In the genomic region with DNA sequence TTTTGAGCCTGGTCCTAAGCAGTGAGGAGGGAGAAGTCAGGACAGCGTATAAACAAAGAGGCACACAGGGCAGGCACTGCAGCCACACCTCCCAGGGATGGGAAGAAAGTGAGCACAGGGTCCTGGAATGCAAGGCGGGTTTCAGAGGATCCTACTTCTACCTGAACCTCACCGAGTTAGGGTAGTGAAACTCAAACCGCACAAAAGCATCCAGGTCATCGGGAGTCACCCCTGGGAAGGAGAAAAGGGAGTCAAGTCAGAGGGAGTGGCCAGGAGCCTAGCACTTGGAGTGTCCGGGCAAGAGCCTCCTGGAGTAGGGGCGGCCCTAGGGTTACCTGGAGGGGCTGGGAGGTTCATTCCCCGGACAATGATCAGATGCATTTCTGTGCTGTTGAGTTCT, we compare ENCODE assay signal across 27 cellular contexts. TPM values are rescaled to one million over a fixed set of nuclear protein-coding genes. Genes with fewer than 3 reads are reported as not detected.
DNase-seq lines count a peak whose midpoint lies in the region; ATAC-seq and TF ChIP-seq lines count a peak whose summit lies in the region.
"Had no signal": no experiment of that assay in that cellular context is flagged by ENCODE, and none has a peak within 500 bp of the region (broad histone marks: within the 10 kb centered on the region; RNA-seq: fewer than 3 reads in every experiment).

No MANE protein-coding gene starts in this region.

- H3K27ac ChIP-seq in neural progenitor cell (no peak overlapping the region), upper lobe of right lung (no peak overlapping the region)
- H3K27ac ChIP-seq: 22Rv1, SK-N-MC had no signal

- peak overlapping the region; percentile 11 for H3K27ac Mint-ChIP-seq in activated T-cell treated with anti-CD3 and anti-CD28 coated beads, Interleukin-2, amount 50 U/mL, for 24 hours
- H3K27ac Mint-ChIP-seq in natural killer cell, result peak overlapping the region; percentile 46 to 56
- H3K27ac Mint-ChIP-seq in natural killer cell treated with Interleukin-12 subunit alpha and Interleukin-12 subunit beta and Interleukin-15 and Interleukin-18, amount 100 ng/mL, for 72 hours, result peak overlapping the region in 1 of 2 donors; percentile 70
- no peak overlapping the region for H3K27ac Mint-ChIP-seq in neural progenitor cell

- no peak for ATAC-seq in activated T-cell treated with anti-CD3 and anti-CD28 coated beads, Interleukin-2, amount 50 U/mL, for 4 hours
- ATAC-seq in natural killer cell, result no peak
- ATAC-seq in natural killer cell treated with Interleukin-12 subunit alpha and Interleukin-12 subunit beta and Interleukin-15 and Interleukin-18, amount 100 ng/mL, for 72 hours, result no peak
- no peak for ATAC-seq in upper lobe of right lung
- ATAC-seq in GM18520 (IDR thresholded peaks at IDR 0.05; ENCODE audit: unreplicated experiment), result no peak
- no peak for ATAC-seq in GM21576 (IDR thresholded peaks at IDR 0.05; ENCODE audit: unreplicated experiment)
- ATAC-seq: GM12878, Panc1 had no signal

- no peak overlapping the region for H3K4me2 ChIP-seq in neural progenitor cell

- H3K9ac ChIP-seq in neural progenitor cell, result no peak overlapping the region

- H3F3A ChIP-seq in neural progenitor cell (ENCODE audit: low read depth), result peaks cover 21% of the 10 kb centered on the region

- H3K79me2 ChIP-seq in neural progenitor cell (ENCODE audit: low read depth), result no peaks in the 10 kb centered on the region

- intact Hi-C loops in natural killer cell (cut with micrococcal nuclease), result no loop called here
- intact Hi-C loops in upper lobe of right lung (cut with DNase I), result no loop called here

- no peak overlapping the region for H2AFZ ChIP-seq in neural progenitor cell (replicated peaks)

- no peaks in the 10 kb centered on the region for H4K20me1 ChIP-seq in neural progenitor cell (ENCODE audit: low read depth)

- H3K9me3 Mint-ChIP-seq in activated T-cell treated with anti-CD3 and anti-CD28 coated beads, Interleukin-2, amount 50 U/mL, for 24 hours, result no peaks in the 10 kb centered on the region
- no peaks in the 10 kb centered on the region for H3K9me3 Mint-ChIP-seq in activated T-cell treated with anti-CD3 and anti-CD28 coated beads, Interleukin-2, amount 50 U/mL, for 4 hours
- no peaks in the 10 kb centered on the region for H3K9me3 Mint-ChIP-seq in natural killer cell
- no peaks in the 10 kb centered on the region for H3K9me3 Mint-ChIP-seq in natural killer cell treated with Interleukin-12 subunit alpha and Interleukin-12 subunit beta and Interleukin-15 and Interleukin-18, amount 100 ng/mL, for 72 hours
- no peaks in the 10 kb centered on the region for H3K9me3 Mint-ChIP-seq in neural progenitor cell
- H3K9me3 Mint-ChIP-seq: CD8-positive, alpha-beta memory T cell had no signal

- no peak overlapping the region for H3K4me3 Mint-ChIP-seq in activated T-cell treated with anti-CD3 and anti-CD28 coated beads, Interleukin-2, amount 50 U/mL, for 24 hours
- H3K4me3 Mint-ChIP-seq in activated T-cell treated with anti-CD3 and anti-CD28 coated beads, Interleukin-2, amount 50 U/mL, for 4 hours, result no peak overlapping the region
- H3K4me3 Mint-ChIP-seq in natural killer cell (no peak overlapping the region), neural progenitor cell (peak overlapping the region; percentile 55)
- H3K4me3 Mint-ChIP-seq in natural killer cell treated with Interleukin-12 subunit alpha and Interleukin-12 subunit beta and Interleukin-15 and Interleukin-18, amount 100 ng/mL, for 72 hours, result no peak overlapping the region
- H3K4me3 Mint-ChIP-seq: CD14-positive monocyte had no signal

- H3K4me1 Mint-ChIP-seq in activated T-cell treated with anti-CD3 and anti-CD28 coated beads, Interleukin-2, amount 50 U/mL, for 24 hours (ENCODE audit: low read depth), result no peaks in the 10 kb centered on the region
- peaks cover 4% of the 10 kb centered on the region for H3K4me1 Mint-ChIP-seq in activated T-cell treated with anti-CD3 and anti-CD28 coated beads, Interleukin-2, amount 50 U/mL, for 4 hours (ENCODE audit: low read depth)
- H3K4me1 Mint-ChIP-seq in natural killer cell (peaks cover 0 to 5% of the 10 kb centered on the region in 2 donors), neural progenitor cell (peaks cover 11% of the 10 kb centered on the region)
- peaks cover 0 to 5% of the 10 kb centered on the region in 2 donors for H3K4me1 Mint-ChIP-seq in natural killer cell treated with Interleukin-12 subunit alpha and Interleukin-12 subunit beta and Interleukin-15 and Interleukin-18, amount 100 ng/mL, for 72 hours (ENCODE audit: low read depth in 2 of 2)
- H3K4me1 Mint-ChIP-seq: CD14-positive monocyte; CD8-positive, alpha-beta memory T cell had no signal

- no peaks in the 10 kb centered on the region for H3K36me3 ChIP-seq in neural progenitor cell
- H3K36me3 ChIP-seq in upper lobe of right lung, result peaks cover 95% of the 10 kb centered on the region

- H3K4me1 ChIP-seq in neural progenitor cell, result peaks cover 16% of the 10 kb centered on the region
- no peaks in the 10 kb centered on the region for H3K4me1 ChIP-seq in upper lobe of right lung
- H3K4me1 ChIP-seq: BE2C had no signal

- H3K4me3 ChIP-seq in neural progenitor cell, result no peak overlapping the region
- H3K4me3 ChIP-seq in upper lobe of right lung, result no peak overlapping the region
- H3K4me3 ChIP-seq: GM12878, SK-N-MC had no signal

- TF ChIP-seq CTCF in natural killer cell (IDR thresholded peaks at IDR 0.05) (no peak), neural progenitor cell (IDR thresholded peaks at IDR 0.05) (no peak), upper lobe of right lung (IDR thresholded peaks at IDR 0.05) (no peak)

- no peaks in the 10 kb centered on the region for H3K9me3 ChIP-seq in neural progenitor cell (ENCODE audit: low read depth)
- no peaks in the 10 kb centered on the region for H3K9me3 ChIP-seq in upper lobe of right lung
- H3K9me3 ChIP-seq: BE2C had no signal

- H3K27me3 Mint-ChIP-seq in activated T-cell treated with anti-CD3 and anti-CD28 coated beads, Interleukin-2, amount 50 U/mL, for 24 hours, result no peaks in the 10 kb centered on the region
- H3K27me3 Mint-ChIP-seq in activated T-cell treated with anti-CD3 and anti-CD28 coated beads, Interleukin-2, amount 50 U/mL, for 4 hours (ENCODE audit: low read depth), result no peaks in the 10 kb centered on the region
- H3K27me3 Mint-ChIP-seq in natural killer cell (ENCODE audit: low read depth in 2 of 2) (no peaks in the 10 kb centered on the region), neural progenitor cell (ENCODE audit: insufficient read depth, low read depth) (peaks cover 13% of the 10 kb centered on the region)
- no peaks in the 10 kb centered on the region for H3K27me3 Mint-ChIP-seq in natural killer cell treated with Interleukin-12 subunit alpha and Interleukin-12 subunit beta and Interleukin-15 and Interleukin-18, amount 100 ng/mL, for 72 hours
- H3K27me3 Mint-ChIP-seq: CD8-positive, alpha-beta memory T cell had no signal

- peak; percentile 14 for DNase-seq in activated T-cell treated with anti-CD3 and anti-CD28 coated beads, Interleukin-2, amount 50 U/mL, for 24 hours
- no peak for DNase-seq in activated T-cell treated with anti-CD3 and anti-CD28 coated beads, Interleukin-2, amount 50 U/mL, for 4 hours
- DNase-seq in natural killer cell, result no peak
- no peak for DNase-seq in natural killer cell treated with Interleukin-12 subunit alpha and Interleukin-12 subunit beta and Interleukin-15 and Interleukin-18, amount 100 ng/mL, for 72 hours (ENCODE audit: low spot score)
- DNase-seq in neural progenitor cell (ENCODE audit: low spot score), result no peak
- DNase-seq in upper lobe of right lung, result peak; percentile 34
- DNase-seq: ACHN; BE2C; CD8-positive, alpha-beta memory T cell; DMS 273 treated with DMSO at 0.1 percent for 48 hours; DMS79; EL; GDM1; IMR-90; KG1; MM.1S; NCI-H2029 treated with DMSO at 0.1 percent for 48 hours; NCI-H2227 treated with DMSO at 0.1 percent for 48 hours; NCI-H526 treated with DMSO at 0.1 percent for 48 hours; SIG-M5 had no signal

- peaks cover 99% of the 10 kb centered on the region for H3K36me3 Mint-ChIP-seq in activated T-cell treated with anti-CD3 and anti-CD28 coated beads, Interleukin-2, amount 50 U/mL, for 24 hours (ENCODE audit: low read depth)
- H3K36me3 Mint-ChIP-seq in activated T-cell treated with anti-CD3 and anti-CD28 coated beads, Interleukin-2, amount 50 U/mL, for 4 hours (ENCODE audit: insufficient read depth), result peaks cover 42% of the 10 kb centered on the region
- H3K36me3 Mint-ChIP-seq in natural killer cell (peaks cover 24% of the 10 kb centered on the region), neural progenitor cell (peaks cover 41% of the 10 kb centered on the region)
- H3K36me3 Mint-ChIP-seq in natural killer cell treated with Interleukin-12 subunit alpha and Interleukin-12 subunit beta and Interleukin-15 and Interleukin-18, amount 100 ng/mL, for 72 hours, result peaks cover 12% of the 10 kb centered on the region

- H3K27me3 ChIP-seq in neural progenitor cell (no peaks in the 10 kb centered on the region), upper lobe of right lung (no peaks in the 10 kb centered on the region)
- H3K27me3 ChIP-seq: BE2C had no signal

RNA-seq across cellular contexts. Expression of gene CC2D1B, which starts 10.6 kb away (rescaled TPM):
- 10 to 100 TPM; 35.0 to 40.0 (median 38.9) TPM for total RNA-seq in activated T-cell treated with anti-CD3 and anti-CD28 coated beads, Interleukin-2, amount 50 U/mL, for 4 hours
- total RNA-seq in natural killer cell (10 to 100 TPM; 61.4 to 78.4 (median 68.8) TPM), neural progenitor cell (ENCODE audit: low replicate concordance) (9.4 and 15.9 TPM in 2 replicates), upper lobe of right lung (52.5 TPM)
- total RNA-seq in natural killer cell treated with Interleukin-12 subunit alpha and Interleukin-12 subunit beta and Interleukin-15 and Interleukin-18, amount 100 ng/mL, for 72 hours, result 10 to 100 TPM; 53.9 to 59.3 TPM

RNA-seq across cellular contexts. Expression of gene ORC1, which starts 48.8 kb away (rescaled TPM):
- total RNA-seq in activated T-cell treated with anti-CD3 and anti-CD28 coated beads, Interleukin-2, amount 50 U/mL, for 4 hours, result 10 to 100 TPM; 34.8 to 46.2 (median 37.3) TPM
- total RNA-seq in natural killer cell, result 1 to 10 TPM; 1.9 to 2.6 (median 2.1) TPM
- 10 to 100 TPM; 20.7 to 56.4 TPM for total RNA-seq in natural killer cell treated with Interleukin-12 subunit alpha and Interleukin-12 subunit beta and Interleukin-15 and Interleukin-18, amount 100 ng/mL, for 72 hours
- total RNA-seq in neural progenitor cell (ENCODE audit: low replicate concordance), result 42.4 and 47.4 TPM in 2 replicates
- 0.43 TPM for total RNA-seq in upper lobe of right lung

RNA-seq across cellular contexts. Expression of gene PRPF38A, which starts 49.0 kb away (rescaled TPM):
- total RNA-seq in activated T-cell treated with anti-CD3 and anti-CD28 coated beads, Interleukin-2, amount 50 U/mL, for 4 hours, result 100 to 1,000 TPM in 2 of 3 donors, 10 to 100 TPM in 1; 94.0 to 113 (median 101) TPM
- total RNA-seq in natural killer cell, result 10 to 100 TPM; 73.9 to 97.2 (median 95.4) TPM
- total RNA-seq in natural killer cell treated with Interleukin-12 subunit alpha and Interleukin-12 subunit beta and Interleukin-15 and Interleukin-18, amount 100 ng/mL, for 72 hours, result 100 to 1,000 TPM in 1 of 2 donors, 10 to 100 TPM in 1; 94.7 to 105 TPM
- 37.4 and 45.9 TPM in 2 replicates for total RNA-seq in neural progenitor cell (ENCODE audit: low replicate concordance)
- total RNA-seq in upper lobe of right lung, result 38.2 TPM

Comparison
In these comparisons a context has a peak if more than half of its experiments do, and no peak if none do; other contexts are left out.
1. DNase-seq: peak in activated T-cell treated with anti-CD3 and anti-CD28 coated beads, Interleukin-2, amount 50 U/mL, for 24 hours (single experiment) and upper lobe of right lung (single experiment); none in activated T-cell treated with anti-CD3 and anti-CD28 coated beads, Interleukin-2, amount 50 U/mL, for 4 hours (single experiment), natural killer cell (single experiment), natural killer cell treated with Interleukin-12 subunit alpha and Interleukin-12 subunit beta and Interleukin-15 and Interleukin-18, amount 100 ng/mL, for 72 hours (single experiment) and neural progenitor cell (single experiment).
2. RNA of gene ORC1, which starts 48.8 kb away (total RNA-seq): 20.7 to 56.4 TPM in natural killer cell treated with Interleukin-12 subunit alpha and Interleukin-12 subunit beta and Interleukin-15 and Interleukin-18, amount 100 ng/mL, for 72 hours, 42.4 to 47.4 TPM in neural progenitor cell and 34.8 to 46.2 TPM in activated T-cell treated with anti-CD3 and anti-CD28 coated beads, Interleukin-2, amount 50 U/mL, for 4 hours; 1.9 to 2.6 TPM in natural killer cell and 0.43 TPM in upper lobe of right lung (single experiment); every median in the first group is over 4 times any median in the second.